ENCODE assay signal across 34 cellular contexts in genomic region chr7:11665381-11665780, GRCh38.
DNase-seq lines count a peak whose midpoint lies in the region; ATAC-seq, FAIRE-seq and TF ChIP-seq lines count a peak whose summit lies in the region.
"Had no signal": no experiment of that assay in that cellular context is flagged by ENCODE, and none has a peak within 500 bp of the region (broad histone marks: within the 10 kb centered on the region; RNA-seq: fewer than 3 reads in every experiment).

No MANE protein-coding gene starts in this region.

- H3K9me3 Mint-ChIP-seq in activated T-helper 17 cell treated with anti-CD3 and anti-CD28 coated beads, Interleukin-2, amount 50 U/mL, for 72 hours, result no peaks in the 10 kb centered on the region
- H3K9me3 Mint-ChIP-seq: activated CD4-positive, alpha-beta memory T cell treated with anti-CD3 and anti-CD28 coated beads, Interleukin-2, amount 10 ng/mL, durations not matched to agents 7 days and 5 days; activated T-helper 1 cell treated with anti-CD3 and anti-CD28 coated beads, Interleukin-12 subunit alpha, Interleukin-12 subunit beta, Interleukin-2, Interleukin-4 antibody, amounts not matched to agents 30 ng/mL and 10 ng/mL and 1 ng/mL, durations not matched to agents 14 hours and 24 hours and 36 hours; IgD-negative memory B cell; nephron; T-helper 2 cell treated with Interferon-gamma antibody and Interleukin-4, amounts not matched to agents 5 μg/mL and 100 μg/mL, for 36 hours had no signal

- H3K4me3 ChIP-seq in A549 (no peak overlapping the region), colonic mucosa (no peak overlapping the region), mesendoderm (ENCODE audit: low read length) (no peak overlapping the region)
- H3K4me3 ChIP-seq: gastrocnemius medialis, hepatocyte, lower lobe of right lung, Peyer's patch, psoas muscle, tibial nerve had no signal

- H3K23ac ChIP-seq in mesendoderm (ENCODE audit: low read length), result no peak overlapping the region

- H3K36me3 Mint-ChIP-seq in activated T-helper 17 cell treated with anti-CD3 and anti-CD28 coated beads, Interleukin-2, amount 50 U/mL, for 72 hours (ENCODE audit: low read depth), result no peaks in the 10 kb centered on the region
- H3K36me3 Mint-ChIP-seq: activated naive CD4-positive, alpha-beta T cell treated with anti-CD3 and anti-CD28 coated beads, Interleukin-2, amount 50 U/mL, for 24 hours; CD4-positive, CD25-positive, alpha-beta regulatory T cell; IgD-negative memory B cell had no signal

- 20% methylated on average over 2 of the region's 2 CpGs for WGBS in A549 (ENCODE audit: missing lambda C conversion rate)
- WGBS in mesendoderm (ENCODE audit: extremely low coverage, insufficient coverage, low lambda C conversion rate), result no CpG with 5 or more reads among the region's 2 CpGs

- FAIRE-seq in A549 (lab: Jason Lieb, UNC), result no peak
- FAIRE-seq: A204.1, GM18507, GM19239 had no signal

- no peak overlapping the region for H3K27ac Mint-ChIP-seq in activated T-helper 17 cell treated with anti-CD3 and anti-CD28 coated beads, Interleukin-2, amount 50 U/mL, for 72 hours
- H3K27ac Mint-ChIP-seq: activated CD4-positive, alpha-beta memory T cell treated with anti-CD3 and anti-CD28 coated beads, Interleukin-2, amount 10 ng/mL, durations not matched to agents 7 days and 5 days; activated naive CD4-positive, alpha-beta T cell treated with anti-CD3 and anti-CD28 coated beads, Interleukin-2, amount 50 U/mL, for 24 hours; activated T-helper 1 cell treated with anti-CD3 and anti-CD28 coated beads, Interleukin-12 subunit alpha, Interleukin-12 subunit beta, Interleukin-2, Interleukin-4 antibody, amounts not matched to agents 30 ng/mL and 10 ng/mL and 1 ng/mL, durations not matched to agents 14 hours and 24 hours and 36 hours; CD4-positive, CD25-positive, alpha-beta regulatory T cell; HFFc6; IgD-negative memory B cell; nephron; T-helper 2 cell treated with Interferon-gamma antibody and Interleukin-4, amounts not matched to agents 5 μg/mL and 100 μg/mL, for 36 hours had no signal

- no peak overlapping the region for H3K18ac ChIP-seq in mesendoderm (ENCODE audit: low read length)

- H3K4me2 ChIP-seq in A549 (peak overlapping the region; percentile 38), mesendoderm (ENCODE audit: low read length) (no peak overlapping the region)
- H3K4me2 ChIP-seq: hepatocyte had no signal

- DNase-seq in A549 (ENCODE audit: low read depth in 1 of 2, low spot score in 1 of 2), result peak in 1 of 2 experiments; percentile 22
- DNase-seq in NCI-H1105 (lab: John Stamatoyannopoulos, UW), result peak; percentile 86
- DNase-seq in NCI-H1930 (lab: John Stamatoyannopoulos, UW), result peak; percentile 63 to 77
- DNase-seq in NCI-H748 (lab: John Stamatoyannopoulos, UW; ENCODE audit: unreplicated experiment), result peak; percentile 86
- DNase-seq in germinal center (ENCODE audit: low spot score), result no peak
- DNase-seq in colonic mucosa, result no peak
- no peak for DNase-seq in mesendoderm
- DNase-seq: activated CD4-positive, alpha-beta memory T cell treated with anti-CD3 and anti-CD28 coated beads, Interleukin-2, amount 10 ng/mL, durations not matched to agents 7 days and 5 days; activated CD8-positive, alpha-beta memory T cell treated with anti-CD3 and anti-CD28 coated beads, Interleukin-2, amount 50 U/mL, for 48 hours; AML-193; amygdala; brain microvascular endothelial cell; CD4-positive, CD25-positive, alpha-beta regulatory T cell; gastrocnemius medialis; GOT3; HFFc6; lower lobe of right lung; NCI-H2029; NCI-H510A treated with DMSO at 0.1 percent for 48 hours; Peyer's patch; psoas muscle; SHP77 treated with DMSO at 0.1 percent for 48 hours; stimulated activated CD4-positive, alpha-beta T cell treated with anti-CD3 and anti-CD28 coated beads, Interleukin-4, amount 100 ng/mL, for 24 hours had no signal

- POLR2A ChIA-PET in A549 (lab: Yijun Ruan, JAX), result no interaction called here

- H3K27me3 ChIP-seq in colonic mucosa (no peaks in the 10 kb centered on the region), mesendoderm (ENCODE audit: insufficient read depth, low read length, poor library complexity) (no peaks in the 10 kb centered on the region)
- H3K27me3 ChIP-seq: brain microvascular endothelial cell, gastrocnemius medialis, hepatocyte, Peyer's patch, tibial nerve had no signal

- H3K4me1 Mint-ChIP-seq in activated T-helper 17 cell treated with anti-CD3 and anti-CD28 coated beads, Interleukin-2, amount 50 U/mL, for 72 hours, result no peaks in the 10 kb centered on the region
- H3K4me1 Mint-ChIP-seq: activated CD4-positive, alpha-beta memory T cell treated with anti-CD3 and anti-CD28 coated beads, Interleukin-2, amount 10 ng/mL, durations not matched to agents 7 days and 5 days; activated naive CD4-positive, alpha-beta T cell treated with anti-CD3 and anti-CD28 coated beads, Interleukin-2, amount 50 U/mL, for 24 hours; CD4-positive, CD25-positive, alpha-beta regulatory T cell; IgD-negative memory B cell; nephron had no signal

- intact Hi-C loops in colonic mucosa (cut with DNase I), result no loop called here

- H2BK120ac ChIP-seq in mesendoderm (ENCODE audit: low read depth, low read length), result no peak overlapping the region

- TF ChIP-seq CTCF in A549 (IDR thresholded peaks at IDR 0.05) (no peak), colonic mucosa (IDR thresholded peaks at IDR 0.05) (no peak)

- CTCF ChIA-PET in A549 (lab: Yijun Ruan, JAX), result interaction anchor here (0.7 to 1.2 kb wide), 2 partner anchors 17 to 166 kb away, joined by 3 read pairs; no protein-coding TSS in a partner anchor

- peak in 1 of 2 experiments; percentile 72; a peak in 3 of 6 replicates for ATAC-seq in A549
- no peak for ATAC-seq in activated T-helper 17 cell treated with anti-CD3 and anti-CD28 coated beads, Interleukin-2, amount 50 U/mL, for 72 hours (replicated peaks)
- ATAC-seq: gastrocnemius medialis, lower lobe of right lung, psoas muscle had no signal

- no peak overlapping the region for H2AK5ac ChIP-seq in mesendoderm (ENCODE audit: low read length)

- H3K56ac ChIP-seq in mesendoderm (ENCODE audit: low read length), result no peak overlapping the region

- H3K4me3 Mint-ChIP-seq in activated T-helper 17 cell treated with anti-CD3 and anti-CD28 coated beads, Interleukin-2, amount 50 U/mL, for 72 hours, result no peak overlapping the region
- H3K4me3 Mint-ChIP-seq: activated CD4-positive, alpha-beta memory T cell treated with anti-CD3 and anti-CD28 coated beads, Interleukin-2, amount 10 ng/mL, durations not matched to agents 7 days and 5 days; activated naive CD4-positive, alpha-beta T cell treated with anti-CD3 and anti-CD28 coated beads, Interleukin-2, amount 50 U/mL, for 24 hours; activated T-helper 1 cell treated with anti-CD3 and anti-CD28 coated beads, Interleukin-12 subunit alpha, Interleukin-12 subunit beta, Interleukin-2, Interleukin-4 antibody, amounts not matched to agents 30 ng/mL and 10 ng/mL and 1 ng/mL, durations not matched to agents 14 hours and 24 hours and 36 hours; CD4-positive, CD25-positive, alpha-beta regulatory T cell; HFFc6; IgD-negative memory B cell; nephron; T-helper 2 cell treated with Interferon-gamma antibody and Interleukin-4, amounts not matched to agents 5 μg/mL and 100 μg/mL, for 36 hours had no signal

- H3K79me1 ChIP-seq in mesendoderm (ENCODE audit: low read length), result no peaks in the 10 kb centered on the region

- H2BK15ac ChIP-seq in mesendoderm (replicated peaks; ENCODE audit: low read depth), result no peak overlapping the region

- no peak overlapping the region for H2BK5ac ChIP-seq in mesendoderm (ENCODE audit: low read length)

- H3K27ac ChIP-seq in A549 (peak overlapping the region; percentile 34 to 56; a peak in 4 of 6 replicates), colonic mucosa (no peak overlapping the region), mesendoderm (ENCODE audit: low read depth, low read length) (no peak overlapping the region)
- H3K27ac ChIP-seq: brain microvascular endothelial cell, gastrocnemius medialis, hepatocyte, lower lobe of right lung, Peyer's patch, psoas muscle, tibial nerve had no signal

- H4K8ac ChIP-seq in mesendoderm (ENCODE audit: low read depth, low read length), result no peak overlapping the region

- H3K9ac ChIP-seq in colonic mucosa (ENCODE audit: low read depth in 2 of 2, low read length in 2 of 2), result no peak overlapping the region
- no peak overlapping the region for H3K9ac ChIP-seq in mesendoderm (ENCODE audit: low read length)

- no peaks in the 10 kb centered on the region for H3K9me3 ChIP-seq in A549
- H3K9me3 ChIP-seq in colonic mucosa, result no peaks in the 10 kb centered on the region
- H3K9me3 ChIP-seq: gastrocnemius medialis, lower lobe of right lung, Peyer's patch, psoas muscle, tibial nerve had no signal

- H4K5ac ChIP-seq in mesendoderm (ENCODE audit: low read length), result no peak overlapping the region

- H3K79me2 ChIP-seq in mesendoderm (ENCODE audit: control insufficient read depth, insufficient read depth, low read length), result no peaks in the 10 kb centered on the region
- H3K79me2 ChIP-seq: hepatocyte had no signal

- H3K36me3 ChIP-seq in colonic mucosa (no peaks in the 10 kb centered on the region), mesendoderm (ENCODE audit: control insufficient read depth, insufficient read depth, low read length) (no peaks in the 10 kb centered on the region)
- H3K36me3 ChIP-seq: brain microvascular endothelial cell, gastrocnemius medialis, lower lobe of right lung, Peyer's patch, tibial nerve had no signal

- TF ChIP-seq RAD21 in A549 (conservative IDR thresholded peaks at IDR 0.05 in 1 of 2, IDR thresholded peaks at IDR 0.05 in 1 of 2), result no peak

- TF ChIP-seq EP300 in A549 (IDR thresholded peaks at IDR 0.05), result no peak

- no peaks in the 10 kb centered on the region for H3K27me3 Mint-ChIP-seq in activated T-helper 17 cell treated with anti-CD3 and anti-CD28 coated beads, Interleukin-2, amount 50 U/mL, for 72 hours
- H3K27me3 Mint-ChIP-seq: activated CD4-positive, alpha-beta memory T cell treated with anti-CD3 and anti-CD28 coated beads, Interleukin-2, amount 10 ng/mL, durations not matched to agents 7 days and 5 days; activated naive CD4-positive, alpha-beta T cell treated with anti-CD3 and anti-CD28 coated beads, Interleukin-2, amount 50 U/mL, for 24 hours; CD4-positive, CD25-positive, alpha-beta regulatory T cell; IgD-negative memory B cell had no signal

- TF ChIP-seq POLR2A in A549 (IDR thresholded peaks at IDR 0.05; ENCODE audit: low read length), result no peak

- peaks cover 24% of the 10 kb centered on the region; the same call in 2 of the 3 replicates for H3K4me1 ChIP-seq in A549
- no peaks in the 10 kb centered on the region for H3K4me1 ChIP-seq in colonic mucosa
- H3K4me1 ChIP-seq in mesendoderm (ENCODE audit: control insufficient read depth, low read depth, low read length), result no peaks in the 10 kb centered on the region
- H3K4me1 ChIP-seq: gastrocnemius medialis, lower lobe of right lung, Peyer's patch, psoas muscle, tibial nerve had no signal

- no peak overlapping the region for H3K4ac ChIP-seq in mesendoderm (ENCODE audit: low read depth, low read length)

TF ChIP-seq in A549, 52 proteins besides CTCF, POLR2A, EP300 and RAD21 (continues in another document):
- TF ChIP-seq PHF8 (IDR thresholded peaks at IDR 0.05; ENCODE audit: borderline replicate concordance, low read depth) (no peak), HEYL (CRISPR knock-in tag; IDR thresholded peaks at IDR 0.05) (no peak), RARB (CRISPR knock-in tag; IDR thresholded peaks at IDR 0.05) (no peak), CEBPB (IDR thresholded peaks at IDR 0.05) (peak in 1 of 2 experiments; percentile 57; a peak in 1 of 4 replicates), GATA3 (IDR thresholded peaks at IDR 0.05; ENCODE audit: borderline replicate concordance) (peak; percentile 70; the same call in 1 of the 2 replicates)

Comparison
In these comparisons a context has a peak if more than half of its experiments do, and no peak if none do; other contexts are left out.
1. DNase-seq: peak in NCI-H1105 (single experiment), NCI-H1930 (2 of 2) and NCI-H748 (single experiment); none in germinal center (single experiment), colonic mucosa (single experiment) and mesendoderm (single experiment).
2. H3K27ac ChIP-seq: peak in A549 (2 of 2); none in colonic mucosa (single experiment) and mesendoderm (single experiment).